Comparison of ENCODE assay signal across 14 cellular contexts in the genomic region with DNA sequence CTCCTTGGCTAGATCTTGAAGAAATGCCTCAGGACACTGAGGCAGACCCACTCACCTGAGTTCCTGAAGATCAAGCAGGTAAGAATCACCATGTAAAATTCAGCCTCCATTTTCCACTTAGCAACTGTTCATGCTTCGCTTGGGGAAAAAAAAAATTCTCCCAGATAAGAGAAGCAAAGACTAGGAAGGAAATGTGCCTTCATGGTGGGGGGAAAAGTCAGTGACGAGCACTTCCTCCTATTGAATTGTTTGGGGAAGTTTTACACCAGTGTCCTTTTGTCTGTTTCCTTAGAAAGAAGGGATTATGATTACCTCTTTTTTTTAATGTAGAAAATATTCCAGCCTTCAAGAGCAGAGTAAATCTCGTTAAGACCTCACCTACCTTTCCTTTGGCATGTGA. TPM values are rescaled to one million over a fixed set of nuclear protein-coding genes. Genes with fewer than 3 reads are reported as not detected.
DNase-seq lines count a peak whose midpoint lies in the region; ATAC-seq, FAIRE-seq and TF ChIP-seq lines count a peak whose summit lies in the region.
"Had no signal": no experiment of that assay in that cellular context is flagged by ENCODE, and none has a peak within 500 bp of the region (broad histone marks: within the 10 kb centered on the region; RNA-seq: fewer than 3 reads in every experiment).

A gene (minus strand): TSS at position 144 of the 400 bp plus-strand sequence. CDS start 34 bp downstream, at position 110.

- H3K9me3 ChIP-seq in lower lobe of right lung: no peaks in the 10 kb centered on the region
- no peaks in the 10 kb centered on the region for H3K9me3 ChIP-seq in spleen
- no peaks in the 10 kb centered on the region for H3K9me3 ChIP-seq in pancreas

- H3K4me1 ChIP-seq in lower lobe of right lung (no peaks in the 10 kb centered on the region), spleen (peaks cover 0 to 7% (median 0%) of the 10 kb centered on the region in 6 donors), pancreas (no peaks in the 10 kb centered on the region)

- H3K36me3 ChIP-seq in lower lobe of right lung (no peaks in the 10 kb centered on the region), spleen (no peaks in the 10 kb centered on the region), pancreas (no peaks in the 10 kb centered on the region)

- H3K27ac Mint-ChIP-seq in endothelial cell (ENCODE audit: unreplicated experiment): peak within 1 kb of the TSS; percentile 100
- no peak within 1 kb of the TSS for H3K27ac Mint-ChIP-seq in activated naive CD8-positive, alpha-beta T cell treated with anti-CD3 and anti-CD28 coated beads, Interleukin-2, amount 50 U/mL, for 24 hours

- no peak for FAIRE-seq in pancreas (lab: Jason Lieb, UNC)

- no peaks in the 10 kb centered on the region for H3K27me3 Mint-ChIP-seq in endothelial cell (ENCODE audit: unreplicated experiment)
- peaks cover 7% of the 10 kb centered on the region for H3K27me3 Mint-ChIP-seq in activated naive CD8-positive, alpha-beta T cell treated with anti-CD3 and anti-CD28 coated beads, Interleukin-2, amount 50 U/mL, for 24 hours

- peak within 1 kb of the TSS; percentile 78 for H3K27ac ChIP-seq in lower lobe of right lung
- H3K27ac ChIP-seq in spleen: peak within 1 kb of the TSS; percentile 44 to 83 (median 79)
- no peak within 1 kb of the TSS for H3K27ac ChIP-seq in pancreas

- no peaks in the 10 kb centered on the region for H3K27me3 ChIP-seq in lower lobe of right lung (ENCODE audit: low read depth)
- no peaks in the 10 kb centered on the region for H3K27me3 ChIP-seq in spleen (replicated peaks in 1 of 7)
- no peaks in the 10 kb centered on the region for H3K27me3 ChIP-seq in pancreas

- H3K4me3 Mint-ChIP-seq in endothelial cell (ENCODE audit: unreplicated experiment): peak within 1 kb of the TSS; percentile 98
- no peak within 1 kb of the TSS for H3K4me3 Mint-ChIP-seq in activated naive CD8-positive, alpha-beta T cell treated with anti-CD3 and anti-CD28 coated beads, Interleukin-2, amount 50 U/mL, for 24 hours

- peak; percentile 10 to 14 for DNase-seq in Kasumi-1 (lab: John Stamatoyannopoulos, UW)
- DNase-seq in endothelial cell (ENCODE audit: low spot score): peak; percentile 32
- DNase-seq in lower lobe of right lung: no peak
- DNase-seq in spleen: no peak
- DNase-seq in pancreas: no peak
- DNase-seq in activated naive CD8-positive, alpha-beta T cell treated with anti-CD3 and anti-CD28 coated beads, Interleukin-2, amount 50 U/mL, for 24 hours: no peak
- no peak for DNase-seq in GM13976 (ENCODE audit: low spot score)
- no peak for DNase-seq in NCI-H446 treated with DMSO at 0.1 percent for 48 hours (lab: John Stamatoyannopoulos, UW)
- DNase-seq: activated CD4-positive, alpha-beta T cell treated with anti-CD3 and anti-CD28 coated beads for 4 hours; cortex of kidney; GOT3; NCI-H510A treated with DMSO at 0.1 percent for 48 hours; OCI-M1; stimulated activated naive CD8-positive, alpha-beta T cell treated with anti-CD3 and anti-CD28 coated beads, Interleukin-15, Interleukin-2, amounts not matched to agents 100 U/mL and 50 U/mL, for 24 hours had no signal

- peaks cover 75% of the 10 kb centered on the region for H3K4me1 Mint-ChIP-seq in endothelial cell (ENCODE audit: unreplicated experiment)
- no peaks in the 10 kb centered on the region for H3K4me1 Mint-ChIP-seq in activated naive CD8-positive, alpha-beta T cell treated with anti-CD3 and anti-CD28 coated beads, Interleukin-2, amount 50 U/mL, for 24 hours

- in situ Hi-C loops in GM13976 (cut with MboI; ENCODE audit: low sequenced_read_pairs, unreplicated experiment): no loop called here

- H3K4me3 ChIP-seq in lower lobe of right lung (peak within 1 kb of the TSS; percentile 38), spleen (peak within 1 kb of the TSS; percentile 16 to 65 (median 36)), pancreas (no peak within 1 kb of the TSS)

- WGBS in spleen, 5 donors: 28 to 47% (median 38%) methylated on average over 3 of the region's 3 CpGs
- 56 to 74% methylated on average over 3 of the region's 3 CpGs for WGBS in pancreas, 2 donors

- no peaks in the 10 kb centered on the region for H3K9me3 Mint-ChIP-seq in endothelial cell (ENCODE audit: unreplicated experiment)
- H3K9me3 Mint-ChIP-seq in activated naive CD8-positive, alpha-beta T cell treated with anti-CD3 and anti-CD28 coated beads, Interleukin-2, amount 50 U/mL, for 24 hours: no peaks in the 10 kb centered on the region

- H3K36me3 Mint-ChIP-seq in endothelial cell (ENCODE audit: low read depth, unreplicated experiment): peaks cover 42% of the 10 kb centered on the region
- no peaks in the 10 kb centered on the region for H3K36me3 Mint-ChIP-seq in activated naive CD8-positive, alpha-beta T cell treated with anti-CD3 and anti-CD28 coated beads, Interleukin-2, amount 50 U/mL, for 24 hours (ENCODE audit: low read depth)

- TF ChIP-seq CTCF in endothelial cell (IDR thresholded peaks at IDR 0.05; ENCODE audit: unreplicated experiment) (no peak), lower lobe of right lung (IDR thresholded peaks at IDR 0.05) (no peak), spleen (IDR thresholded peaks at IDR 0.05 in 8 of 11, conservative IDR thresholded peaks at IDR 0.05 in 3 of 11) (no peak), pancreas (IDR thresholded peaks at IDR 0.05) (no peak), GM13976 (IDR thresholded peaks at IDR 0.05; ENCODE audit: borderline replicate concordance, control extremely low read depth, extremely low read depth, insufficient read depth, missing control alignments) (no peak)

- intact Hi-C loops in lower lobe of right lung (cut with DNase I) (no loop called here), spleen (cut with DNase I; ENCODE audit: low total_unique reads) (no loop called here), pancreas (cut with DNase I) (no loop called here)

- ATAC-seq in lower lobe of right lung (no peak), pancreas (no peak)
- no peak for ATAC-seq in activated naive CD8-positive, alpha-beta T cell treated with anti-CD3 and anti-CD28 coated beads, Interleukin-2, amount 50 U/mL, for 24 hours
- ATAC-seq: stimulated activated naive CD8-positive, alpha-beta T cell treated with anti-CD3 and anti-CD28 coated beads, Interleukin-15, Interleukin-2, amounts not matched to agents 100 U/mL and 50 U/mL, for 24 hours had no signal

- no peak for TF ChIP-seq POLR2A in spleen (IDR thresholded peaks at IDR 0.05)

RNA-seq across cellular contexts. Expression of the gene that starts here (rescaled TPM):
- total RNA-seq in endothelial cell (ENCODE audit: unreplicated experiment) (162 TPM), lower lobe of right lung (91.4 TPM), spleen (100 to 1,000 TPM in 6 of 7 donors, 10 to 100 TPM in 1; 57.7 to 252 (median 123) TPM), pancreas (1 to 10 TPM; 2.9 to 5.5 (median 4.4) TPM)
- polyA plus RNA-seq in spleen (10 to 100 TPM in 1 of 3 donors, 1 to 10 TPM in 2; 3.7 to 12.3 (median 6.5) TPM), pancreas (1 to 10 TPM; 2.2 to 5.1 TPM)

Comparison
In these comparisons a context has a peak if more than half of its experiments do, and no peak if none do; other contexts are left out.
1. RNA of the gene that starts here (total RNA-seq): 162 TPM in endothelial cell (single experiment), 57.7 to 252 TPM in spleen and 91.4 TPM in lower lobe of right lung (single experiment); 2.9 to 5.5 TPM in pancreas; every median in the first group is over 4 times any median in the second.
2. DNase-seq: peak in Kasumi-1 (2 of 2) and endothelial cell (single experiment); none in lower lobe of right lung (single experiment), spleen (single experiment), pancreas (0 of 6), activated naive CD8-positive, alpha-beta T cell treated with anti-CD3 and anti-CD28 coated beads, Interleukin-2, amount 50 U/mL, for 24 hours (single experiment), GM13976 (single experiment) and NCI-H446 treated with DMSO at 0.1 percent for 48 hours (single experiment).
3. H3K27ac ChIP-seq: peak in lower lobe of right lung (single experiment) and spleen (8 of 8); none in pancreas (0 of 4).
4. H3K4me3 ChIP-seq: peak in lower lobe of right lung (single experiment) and spleen (8 of 8); none in pancreas (0 of 4).